ENCODE assay signal across 36 cellular contexts in the genomic region with DNA sequence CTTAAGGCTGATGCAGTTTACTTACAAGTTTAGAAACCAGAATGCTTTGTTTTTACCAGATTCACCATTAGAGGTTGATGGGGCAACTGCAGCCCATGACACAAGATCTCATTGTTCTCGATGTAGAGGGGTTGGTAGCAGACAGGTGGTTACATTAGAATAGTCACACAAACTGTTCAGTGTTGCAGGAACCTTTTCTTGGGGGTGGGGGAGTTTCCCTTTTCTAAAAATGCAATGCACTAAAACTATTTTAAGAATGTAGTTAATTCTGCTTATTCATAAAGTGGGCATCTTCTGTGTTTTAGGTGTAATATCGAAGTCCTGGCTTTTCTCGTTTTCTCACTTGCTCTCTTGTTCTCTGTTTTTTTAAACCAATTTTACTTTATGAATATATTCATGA.
DNase-seq lines count a peak whose midpoint lies in the region; ATAC-seq, FAIRE-seq and TF ChIP-seq lines count a peak whose summit lies in the region.
"Had no signal": no experiment of that assay in that cellular context is flagged by ENCODE, and none has a peak within 500 bp of the region (broad histone marks: within the 10 kb centered on the region; RNA-seq: fewer than 3 reads in every experiment).

No MANE protein-coding gene starts in this region.

- DNase-seq in HepG2 (ENCODE audit: low spot score) (no peak), right lobe of liver (no peak), cerebellum (ENCODE audit: low spot score) (no peak), NCI-H1105 treated with DMSO at 0.1 percent for 48 hours (lab: John Stamatoyannopoulos, UW) (no peak), NCI-H2227 (lab: John Stamatoyannopoulos, UW; ENCODE audit: unreplicated experiment) (no peak), neuronal stem cell (ENCODE audit: low spot score) (no peak)
- DNase-seq: activated CD4-positive, alpha-beta T cell treated with anti-CD3 and anti-CD28 coated beads, Interleukin-2, amount 50 U/mL, for 4 hours; activated CD8-positive, alpha-beta memory T cell treated with anti-CD3 and anti-CD28 coated beads, Interleukin-2, amount 10 ng/mL, durations not matched to agents 7 days and 5 days; activated naive CD4-positive, alpha-beta T cell treated with Interleukin-2 at 50 U/mL for 16 hours; activated T-cell treated with anti-CD3 and anti-CD28 coated beads, Interleukin-2, amount 50 U/mL, for 72 hours; body of pancreas; CD4-positive, alpha-beta memory T cell; endodermal cell; H7; head of caudate nucleus; islet precursor cell; left ventricle myocardium inferior; mesenchymal stem cell; MG63; NCI-H1417; NCI-H2081; NCI-H2227 treated with DMSO at 0.1 percent for 48 hours; NCI-H748 treated with DMSO at 0.1 percent for 48 hours; posterior cingulate gyrus; SHP77 treated with DMSO at 0.1 percent for 48 hours; stimulated activated CD8-positive, alpha-beta memory T cell treated with anti-CD3 and anti-CD28 coated beads, Interleukin-4, amount 100 ng/mL, for 48 hours; stomach; T-helper 2 cell; uterus had no signal

- TF ChIP-seq POLR2A in HepG2 (IDR thresholded peaks at IDR 0.05; ENCODE audit: insufficient read depth in 1 of 2, low read depth in 2 of 2, low read length in 2 of 2), result no peak
- no peak for TF ChIP-seq POLR2A in right lobe of liver (IDR thresholded peaks at IDR 0.05)

- POLR2A ChIA-PET in HepG2 (lab: Yijun Ruan, JAX), result no interaction called here

- no TSS peak for BruUV-seq in HepG2 (replicated peaks; lab: Mats Ljungman, UMichigan)

- intact Hi-C loops in HepG2 (cut with micrococcal nuclease; ENCODE audit: unreplicated experiment) (no loop called here), right lobe of liver (cut with DNase I) (loop anchor here in 1 of 2 donors (10.0 kb wide), 1 partner anchor 92 kb away; no protein-coding TSS in a partner anchor)

- no peak for TF ChIP-seq RAD21 in HepG2 (CRISPR knock-in tag; IDR thresholded peaks at IDR 0.05)

- in situ Hi-C loops in HepG2 (cut with HindIII; ENCODE audit: extremely low pct_ligation_motif_present, low pct_unique_long_range_greater_than_20kb), result no loop called here

- H3K27ac ChIP-seq in HepG2 (ENCODE audit: extremely low read length, insufficient read depth, low read length) (no peak overlapping the region), right lobe of liver (no peak overlapping the region), iPS-20b (ENCODE audit: low read length) (peak overlapping the region; percentile 9), neuronal stem cell (replicated peaks; ENCODE audit: low read length) (no peak overlapping the region)
- H3K27ac ChIP-seq: body of pancreas, KMS-11, left ventricle myocardium inferior, right atrium auricular region, stomach, uterus had no signal

- H2BK120ac ChIP-seq in neuronal stem cell (ENCODE audit: low read depth, low read length), result no peak overlapping the region

- no peak overlapping the region for H2BK15ac ChIP-seq in neuronal stem cell (ENCODE audit: low read length)

- no peaks in the 10 kb centered on the region for H3K79me1 ChIP-seq in neuronal stem cell (ENCODE audit: low read depth, low read length)

- H3K23ac ChIP-seq in neuronal stem cell (ENCODE audit: low read depth, low read length, poor library complexity), result no peak overlapping the region

- no peak for TF ChIP-seq CTCF in HepG2 (CRISPR knock-in tag; IDR thresholded peaks at IDR 0.05)
- TF ChIP-seq CTCF in right lobe of liver (IDR thresholded peaks at IDR 0.05), result no peak

- no peak overlapping the region for H2AFZ ChIP-seq in HepG2 (ENCODE audit: low read length)
- no peak overlapping the region for H2AFZ ChIP-seq in neuronal stem cell (ENCODE audit: low read length)

- H3K4me3 ChIP-seq in HepG2 (replicated peaks in 1 of 3; ENCODE audit: insufficient read depth in 1 of 3, low read depth in 2 of 3, low read length in 3 of 3), result no peak overlapping the region
- no peak overlapping the region for H3K4me3 ChIP-seq in right lobe of liver
- no peak overlapping the region for H3K4me3 ChIP-seq in iPS-20b (ENCODE audit: low read length)
- H3K4me3 ChIP-seq in neuronal stem cell (ENCODE audit: low read length in 2 of 2), result no peak overlapping the region
- H3K4me3 ChIP-seq: body of pancreas, left ventricle myocardium inferior, MG63, right atrium auricular region, stomach, uterus had no signal

- no peak overlapping the region for H4K91ac ChIP-seq in neuronal stem cell (ENCODE audit: low read depth, low read length, poor library complexity)

- H3K27me3 ChIP-seq in HepG2 (ENCODE audit: control insufficient read depth in 1 of 2, insufficient read depth in 2 of 2, low read length in 2 of 2), result no peaks in the 10 kb centered on the region
- H3K27me3 ChIP-seq in right lobe of liver, result no peaks in the 10 kb centered on the region
- H3K27me3 ChIP-seq in iPS-20b (ENCODE audit: insufficient read depth, low read length), result no peaks in the 10 kb centered on the region
- H3K27me3 ChIP-seq in neuronal stem cell (ENCODE audit: control insufficient read depth in 3 of 3, insufficient read depth in 3 of 3, low read depth in 1 of 3, low read length in 3 of 3), result no peaks in the 10 kb centered on the region
- H3K27me3 ChIP-seq: body of pancreas, MG63, right atrium auricular region, stomach, uterus had no signal

- H3K4me2 ChIP-seq in HepG2 (ENCODE audit: low read depth, low read length), result no peak overlapping the region
- H3K4me2 ChIP-seq in neuronal stem cell (ENCODE audit: insufficient read depth, low read length, poor library complexity, severe bottlenecking), result no peak overlapping the region
- H3K4me2 ChIP-seq: KMS-11 had no signal

- no peak overlapping the region for H4K8ac ChIP-seq in neuronal stem cell (ENCODE audit: low read depth, low read length)

- no peak overlapping the region for H2BK12ac ChIP-seq in neuronal stem cell (ENCODE audit: low read length)

- H2AK5ac ChIP-seq in neuronal stem cell (ENCODE audit: low read depth, low read length), result no peak overlapping the region

- no peak overlapping the region for H3K4ac ChIP-seq in neuronal stem cell (ENCODE audit: low read length)

- no peak for FAIRE-seq in HepG2 (lab: Jason Lieb, UNC)

- H3K9me3 ChIP-seq in HepG2 (ENCODE audit: low read length) (no peaks in the 10 kb centered on the region), right lobe of liver (no peaks in the 10 kb centered on the region), iPS-20b (ENCODE audit: insufficient read depth, low read depth, low read length) (no peaks in the 10 kb centered on the region), neuronal stem cell (replicated peaks in 1 of 2; ENCODE audit: control insufficient read depth in 2 of 2, insufficient read depth in 1 of 2, low read depth in 1 of 2, low read length in 2 of 2) (peaks cover 0 to 7% of the 10 kb centered on the region in 2 donors)
- H3K9me3 ChIP-seq: body of pancreas, left ventricle myocardium inferior, MG63, right atrium auricular region, stomach, uterus had no signal

- H3K4me1 ChIP-seq in HepG2 (ENCODE audit: insufficient read depth, low read length) (no peaks in the 10 kb centered on the region), right lobe of liver (peaks cover 0 to 17% (median 5%) of the 10 kb centered on the region in 4 donors), iPS-20b (ENCODE audit: insufficient read depth, low read length) (peaks cover 25% of the 10 kb centered on the region; the same call in 1 of the 2 replicates), neuronal stem cell (ENCODE audit: control insufficient read depth in 2 of 2, insufficient read depth in 1 of 2, low read depth in 1 of 2, low read length in 2 of 2) (peaks cover 3 to 10% of the 10 kb centered on the region in 2 donors)
- H3K4me1 ChIP-seq: body of pancreas, right atrium auricular region, stomach, uterus had no signal

- H3K36me3 ChIP-seq in HepG2 (replicated peaks in 1 of 2; ENCODE audit: control insufficient read depth in 1 of 2, insufficient read depth in 2 of 2, low read length in 2 of 2) (peaks cover 34 to 58% of the 10 kb centered on the region in 2 experiments), right lobe of liver (peaks cover 0 to 20% (median 4%) of the 10 kb centered on the region in 4 donors), iPS-20b (ENCODE audit: insufficient read depth, low read depth, low read length) (peaks cover 58% of the 10 kb centered on the region), neuronal stem cell (replicated peaks in 1 of 2; ENCODE audit: control insufficient read depth in 2 of 2, insufficient read depth in 2 of 2, low read length in 2 of 2) (peaks cover 7 to 95% of the 10 kb centered on the region in 2 donors)
- H3K36me3 ChIP-seq: uterus had no signal

- CTCF ChIA-PET in HepG2 (lab: Yijun Ruan, JAX; ENCODE audit: low intra/inter-chr PET ratio, low total read pairs), result no interaction called here

- no peaks in the 10 kb centered on the region for H3K79me2 ChIP-seq in HepG2 (ENCODE audit: insufficient read depth, low read length)

- ATAC-seq in HepG2 (no peak), right lobe of liver (no peak), HG03442 (IDR thresholded peaks at IDR 0.05; ENCODE audit: unreplicated experiment) (peak; percentile 64)
- ATAC-seq: activated CD4-positive, CD25-positive, alpha-beta regulatory T cell treated with anti-CD3 and anti-CD28 coated beads, Interleukin-2, amount 50 U/mL, for 24 hours; activated CD8-positive, alpha-beta memory T cell treated with anti-CD3 and anti-CD28 coated beads, Interleukin-2, amount 10 ng/mL, durations not matched to agents 7 days and 5 days; activated T-cell treated with anti-CD3 and anti-CD28 coated beads, Interleukin-2, amount 50 U/mL, for 72 hours; body of pancreas; esophagus mucosa; Panc1 had no signal

- no peak overlapping the region for H3K14ac ChIP-seq in neuronal stem cell (ENCODE audit: low read length)

- H4K20me1 ChIP-seq in HepG2 (ENCODE audit: insufficient read depth, low read length), result no peaks in the 10 kb centered on the region

- H2BK5ac ChIP-seq in neuronal stem cell (ENCODE audit: low read length), result no peak overlapping the region

- 98% methylated on average over 3 of the region's 3 CpGs for WGBS in HepG2 (ENCODE audit: low lambda C conversion rate)
- 85% methylated on average over 3 of the region's 3 CpGs for WGBS in right lobe of liver (ENCODE audit: insufficient coverage, low coverage, low lambda C conversion rate, missing lambda C conversion rate)
- WGBS in neuronal stem cell (ENCODE audit: extremely low coverage in 2 of 2, insufficient read length in 2 of 2, insufficient replicate concordance in 1 of 2), 2 donors, result no CpG with 5 or more reads among the region's 3 CpGs

- no peak for TF ChIP-seq EP300 in HepG2 (IDR thresholded peaks at IDR 0.05; ENCODE audit: low read depth in 2 of 2, low read length in 2 of 2)
- TF ChIP-seq EP300 in HepG2 (CRISPR knock-in tag; IDR thresholded peaks at IDR 0.05; ENCODE audit: borderline replicate concordance), result no peak

- no peak overlapping the region for H3K9ac ChIP-seq in HepG2 (ENCODE audit: insufficient read depth, low read depth, low read length)
- H3K9ac ChIP-seq in iPS-20b (ENCODE audit: low read depth, low read length), result no peak overlapping the region; the same call in 1 of the 2 replicates
- no peak overlapping the region for H3K9ac ChIP-seq in neuronal stem cell (ENCODE audit: low read depth, low read length, poor library complexity)
- H3K9ac ChIP-seq: KMS-11 had no signal

- no peak overlapping the region for H3K18ac ChIP-seq in neuronal stem cell (ENCODE audit: low read length)

TF ChIP-seq in HepG2, 621 proteins besides CTCF, POLR2A, EP300 and RAD21 (continues in another document):
- 0 out of 2 replicates have a peak, but pooled peaks have one; percentile 8 for TF ChIP-seq SOX5 (CRISPR knock-in tag; IDR thresholded peaks at IDR 0.05; ENCODE audit: borderline replicate concordance)
